In the genomic region with DNA sequence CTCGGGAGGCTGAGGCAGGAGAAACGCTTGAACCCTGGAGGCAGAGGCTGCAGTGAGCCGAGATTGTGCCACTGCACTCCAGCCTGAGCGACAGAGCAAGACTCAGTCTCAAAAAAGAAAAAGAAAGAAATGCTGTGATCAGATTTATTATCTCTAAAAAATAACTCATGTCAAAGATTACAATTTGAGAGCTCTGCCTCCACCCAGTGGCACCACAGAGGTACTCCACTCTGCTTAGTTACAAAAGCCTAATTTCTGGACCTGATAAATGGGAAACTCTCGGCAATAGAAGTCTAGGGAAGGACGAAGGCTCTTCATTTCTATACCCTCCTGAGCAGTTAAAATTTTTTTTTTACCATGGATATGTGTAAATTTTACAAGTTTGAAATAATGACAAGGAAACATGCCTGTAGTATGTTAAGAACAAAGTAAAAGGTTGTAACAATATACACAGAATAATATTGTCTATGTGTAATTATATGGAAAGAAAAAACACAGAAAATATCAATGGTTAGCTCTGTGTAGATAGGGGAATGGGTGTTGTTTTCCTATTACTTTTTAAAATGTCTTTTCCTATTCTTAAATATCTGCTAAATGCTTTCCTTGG, we compare ENCODE assay signal across 7 cellular contexts.
DNase-seq lines count a peak whose midpoint lies in the region; TF ChIP-seq lines count a peak whose summit lies in the region.

No MANE protein-coding gene starts in this region.

- H3K4me3 ChIP-seq in HFF-Myc (replicated peaks; ENCODE audit: low read depth, low read length), result no peak overlapping the region
- no peak overlapping the region for H3K4me3 ChIP-seq in astrocyte of the spinal cord (ENCODE audit: low read depth, low read length)

- TF ChIP-seq CTCF in GM12874 (IDR thresholded peaks at IDR 0.05; ENCODE audit: insufficient read depth, low read depth, low read length) (peak; percentile 70), HFF-Myc (IDR thresholded peaks at IDR 0.05; ENCODE audit: low read depth, low read length, missing control alignments) (peak; percentile 78), astrocyte of the spinal cord (IDR thresholded peaks at IDR 0.05; ENCODE audit: low read depth, low read length) (peak; percentile 81)

- DNase-seq in HFF-Myc (ENCODE audit: extremely low read depth, low read depth), result peak; percentile 45
- DNase-seq in NCI-H1048 (lab: John Stamatoyannopoulos, UW), result peak; percentile 9
- peak in 4 of 5 experiments; percentile 39 to 65 (median 44) for DNase-seq in T-helper 2 cell
- peak; percentile 72 for DNase-seq in astrocyte of the spinal cord (ENCODE audit: low read depth, low spot score)
- DNase-seq in iPS-NIHi7 (ENCODE audit: extremely low spot score), result peak; percentile 43
- peak; percentile 72 for DNase-seq in stimulated activated CD4-positive, alpha-beta T cell treated with anti-CD3 and anti-CD28 coated beads, Interleukin-15, amount 100 ng/mL, for 24 hours

- in situ Hi-C loops in astrocyte of the spinal cord (cut with HindIII; ENCODE audit: low sequenced_read_pairs), result no loop called here

Comparison
In these comparisons a context has a peak if more than half of its experiments do, and no peak if none do; other contexts are left out.
1. DNase-seq: peak in every context shown above with its lines; median percentile 72 in astrocyte of the spinal cord; 72 in stimulated activated CD4-positive, alpha-beta T cell treated with anti-CD3 and anti-CD28 coated beads, Interleukin-15, amount 100 ng/mL, for 24 hours; 45 in HFF-Myc; 44 in T-helper 2 cell; 43 in iPS-NIHi7; 9 in NCI-H1048.